24 cellular contexts compared by ENCODE assay signal in genomic region chr20:61435823-61436220, GRCh38.
DNase-seq lines count a peak whose midpoint lies in the region; ATAC-seq and TF ChIP-seq lines count a peak whose summit lies in the region.
"Had no signal": no experiment of that assay in that cellular context is flagged by ENCODE, and none has a peak within 500 bp of the region (broad histone marks: within the 10 kb centered on the region; RNA-seq: fewer than 3 reads in every experiment).

No MANE protein-coding gene starts in this region.

- H4K8ac ChIP-seq in H9 (replicated peaks; ENCODE audit: insufficient read length, low read depth, low read length), result no peak overlapping the region

- no peak overlapping the region for H4K91ac ChIP-seq in H9 (ENCODE audit: insufficient read length, low read depth, low read length)

- H3K23me2 ChIP-seq in H9 (ENCODE audit: insufficient read length, low read depth, low read length, poor library complexity, severe bottlenecking), result no peaks in the 10 kb centered on the region

- H3K9me3 ChIP-seq in H9 (ENCODE audit: control insufficient read depth, low read depth, low read length) (no peaks in the 10 kb centered on the region), iPS DF 6.9 (ENCODE audit: control insufficient read depth, insufficient read depth, low read length) (no peaks in the 10 kb centered on the region)
- H3K9me3 ChIP-seq: esophagus squamous epithelium had no signal

- TF ChIP-seq CTCF in H9 (conservative IDR thresholded peaks at IDR 0.05) (no peak), RWPE1 (conservative IDR thresholded peaks at IDR 0.05; ENCODE audit: low read depth) (no peak)

- no peak overlapping the region for H2BK120ac ChIP-seq in H9 (ENCODE audit: low read depth, low read length, poor library complexity, severe bottlenecking)

- H3K79me1 ChIP-seq in H9 (ENCODE audit: insufficient read depth, low read depth, low read length, poor library complexity, severe bottlenecking), result no peaks in the 10 kb centered on the region

- no peak overlapping the region for H2BK15ac ChIP-seq in H9 (ENCODE audit: low read depth, low read length)

- WGBS in H9 (ENCODE audit: extremely low coverage, insufficient read length, low lambda C conversion rate), result no CpG with 5 or more reads among the region's 3 CpGs
- WGBS in iPS DF 6.9 (ENCODE audit: insufficient coverage, insufficient read length), result no CpG with 5 or more reads among the region's 3 CpGs

- no peak overlapping the region for H3K4me3 ChIP-seq in iPS DF 6.9 (ENCODE audit: low read length)
- H3K4me3 ChIP-seq: esophagus squamous epithelium, lung, smooth muscle cell had no signal

- no peak overlapping the region for H3K23ac ChIP-seq in H9 (ENCODE audit: insufficient read length, low read depth, low read length)

- no peak overlapping the region for H3K4ac ChIP-seq in H9 (ENCODE audit: low read depth, low read length)

- no peaks in the 10 kb centered on the region; a peak in 1 of 5 replicates for H3K9me3 Mint-ChIP-seq in H9
- H3K9me3 Mint-ChIP-seq: activated naive CD8-positive, alpha-beta T cell treated with anti-CD3 and anti-CD28 coated beads for 36 hours; CD4-positive, alpha-beta T cell had no signal

- no peaks in the 10 kb centered on the region for H4K20me1 ChIP-seq in H9 (ENCODE audit: control insufficient read depth, insufficient read depth, insufficient read length)

- no peak overlapping the region for H2BK20ac ChIP-seq in H9 (ENCODE audit: low read depth, low read length, poor library complexity, severe bottlenecking)

- H3K36me3 ChIP-seq in iPS DF 6.9 (ENCODE audit: control insufficient read depth, insufficient read depth, low read length), result no peaks in the 10 kb centered on the region
- H3K36me3 ChIP-seq: esophagus squamous epithelium, WERI-Rb-1 had no signal

- no peak overlapping the region for H2BK5ac ChIP-seq in H9 (ENCODE audit: insufficient read length, low read length)

- H3K56ac ChIP-seq in H9 (ENCODE audit: insufficient read length, low read depth, low read length), result no peak overlapping the region

- H3K9ac ChIP-seq in H9 (ENCODE audit: extremely low read depth, insufficient read length, low read length), result no peak overlapping the region

- no peak overlapping the region for H3T11ph ChIP-seq in H9 (ENCODE audit: low read length)

- peak overlapping the region; percentile 12 for H3K4me2 ChIP-seq in H9 (ENCODE audit: insufficient read depth, insufficient read length, low read length)

- H3K27me3 ChIP-seq in H9 (ENCODE audit: insufficient read depth, low read length) (no peaks in the 10 kb centered on the region), iPS DF 6.9 (ENCODE audit: control insufficient read depth, insufficient read depth, low read length) (no peaks in the 10 kb centered on the region)

- peak overlapping the region; percentile 41 for H2AK5ac ChIP-seq in H9 (ENCODE audit: insufficient read length, low read length)

- peak overlapping the region; percentile 99 to 100 (median 100) for H3K27ac Mint-ChIP-seq in H9
- H3K27ac Mint-ChIP-seq: activated CD4-positive, alpha-beta T cell treated with anti-CD3 and anti-CD28 coated beads, Interleukin-2, amount 10 ng/mL, durations not matched to agents 7 days and 5 days; activated naive CD8-positive, alpha-beta T cell treated with anti-CD3 and anti-CD28 coated beads for 36 hours; CD4-positive, alpha-beta T cell had no signal

- no peak for ATAC-seq in GM21367 (IDR thresholded peaks at IDR 0.05; ENCODE audit: unreplicated experiment)

- H3K27ac ChIP-seq in H9 (ENCODE audit: insufficient read length, low read depth, low read length) (peak overlapping the region; percentile 78), RWPE1 (peak overlapping the region; percentile 88), iPS DF 6.9 (ENCODE audit: low read length) (peak overlapping the region; percentile 98)
- H3K27ac ChIP-seq: esophagus squamous epithelium, WERI-Rb-1 had no signal

- POLR2A ChIA-PET in RWPE1 (lab: Yijun Ruan, JAX; ENCODE audit: low non-redundant PET), result no interaction called here

- H3K4me1 Mint-ChIP-seq in H9, result peaks cover 70 to 72% of the 10 kb centered on the region in 2 experiments
- H3K4me1 Mint-ChIP-seq: activated CD4-positive, alpha-beta T cell treated with anti-CD3 and anti-CD28 coated beads, Interleukin-2, amount 10 ng/mL, durations not matched to agents 7 days and 5 days; activated naive CD8-positive, alpha-beta T cell treated with anti-CD3 and anti-CD28 coated beads for 36 hours had no signal

- intact Hi-C loops in posterior vena cava (cut with DNase I), result loop anchor here in 1 of 2 donors (5.0 kb wide), 1 partner anchor 334 kb away; no protein-coding TSS in a partner anchor

- H3K27me3 Mint-ChIP-seq in H9 (ENCODE audit: low read depth), result peaks cover 8% of the 10 kb centered on the region
- H3K27me3 Mint-ChIP-seq: activated CD4-positive, alpha-beta T cell treated with anti-CD3 and anti-CD28 coated beads, Interleukin-2, amount 10 ng/mL, durations not matched to agents 7 days and 5 days had no signal

- H3K4me1 ChIP-seq in H9 (ENCODE audit: insufficient read depth, low read length), result peaks cover 32% of the 10 kb centered on the region; the same call in 1 of the 2 replicates
- H3K4me1 ChIP-seq in iPS DF 6.9 (ENCODE audit: control insufficient read depth, insufficient read depth, low read length), result peaks cover 19% of the 10 kb centered on the region

- H3K14ac ChIP-seq in H9 (ENCODE audit: insufficient read depth, low read length), result peak overlapping the region; percentile 51

- peak overlapping the region; percentile 75 for H3K18ac ChIP-seq in H9 (ENCODE audit: insufficient read length, low read depth, low read length)

- CTCF ChIA-PET in RWPE1 (lab: Yijun Ruan, JAX), result interaction anchor here (0.6 kb wide), 1 partner anchor 207 kb away, joined by 4 read pairs; no protein-coding TSS in a partner anchor

- no peak overlapping the region for H4K5ac ChIP-seq in H9 (ENCODE audit: insufficient read length, low read depth, low read length)

- DNase-seq in H9, result no peak
- DNase-seq in RWPE1 (ENCODE audit: low spot score), result peak; percentile 29
- DNase-seq in iPS DF 6.9 (ENCODE audit: low read depth, low spot score), result no peak
- DNase-seq in posterior vena cava (ENCODE audit: low spot score), result peak; percentile 64
- no peak for DNase-seq in NOMO-1 treated with dmso at 0.1 percent for 144 hours (lab: John Stamatoyannopoulos, UW; ENCODE audit: unreplicated experiment)
- no peak for DNase-seq in T-helper 2 cell
- DNase-seq in SHP77 treated with DMSO at 0.1 percent for 48 hours (lab: John Stamatoyannopoulos, UW), result no peak
- DNase-seq: activated CD4-positive, alpha-beta T cell treated with anti-CD3 and anti-CD28 coated beads, Interleukin-2, amount 10 ng/mL, durations not matched to agents 7 days and 5 days; activated naive CD8-positive, alpha-beta T cell treated with anti-CD3 and anti-CD28 coated beads for 36 hours; CD4-positive, alpha-beta T cell; DMS 273 treated with DMSO at 0.1 percent for 48 hours; effector memory CD4-positive, alpha-beta T cell; esophagus squamous epithelium; Kasumi-1; MV-4-11; NCI-H1694; NCI-H69; stimulated activated CD4-positive, alpha-beta T cell treated with anti-CD3 and anti-CD28 coated beads, Interleukin-2, amount 100 ng/mL, for 24 hours; T-helper 9 cell; trophoblast cell; WERI-Rb-1 had no signal

- H2AFZ ChIP-seq in H9 (ENCODE audit: low read length), result no peak overlapping the region

- H2BK12ac ChIP-seq in H9 (ENCODE audit: insufficient read length, low read depth, low read length), result peak overlapping the region; percentile 3

- no peaks in the 10 kb centered on the region for H3K79me2 ChIP-seq in H9 (ENCODE audit: insufficient read depth, low read length)

- H3K4me3 Mint-ChIP-seq in H9, result peak overlapping the region; percentile 10 to 58; a peak in 4 of 5 replicates
- H3K4me3 Mint-ChIP-seq: activated CD4-positive, alpha-beta T cell treated with anti-CD3 and anti-CD28 coated beads, Interleukin-2, amount 10 ng/mL, durations not matched to agents 7 days and 5 days; activated naive CD8-positive, alpha-beta T cell treated with anti-CD3 and anti-CD28 coated beads for 36 hours; CD4-positive, alpha-beta T cell had no signal

- H3K36me3 Mint-ChIP-seq in H9 (ENCODE audit: insufficient read depth in 1 of 3, low read depth in 3 of 3), result no peaks in the 10 kb centered on the region; a peak in 1 of 7 replicates
- H3K36me3 Mint-ChIP-seq: activated naive CD8-positive, alpha-beta T cell treated with anti-CD3 and anti-CD28 coated beads for 36 hours had no signal

Comparison
In these comparisons a context has a peak if more than half of its experiments do, and no peak if none do; other contexts are left out.
1. DNase-seq: peak in RWPE1 (single experiment) and posterior vena cava (single experiment); none in H9 (single experiment), iPS DF 6.9 (single experiment), NOMO-1 treated with dmso at 0.1 percent for 144 hours (single experiment), T-helper 2 cell (0 of 5) and SHP77 treated with DMSO at 0.1 percent for 48 hours (single experiment).
2. Peak in every context shown above with its lines, with median percentiles within 50 percentile points of each other: H3K27ac ChIP-seq.